In genomic region chr4:40972722-40973121, GRCh38 we compare ENCODE assay signal across 26 cellular contexts.
"Had no signal": no experiment of that assay in that cellular context is flagged by ENCODE, and none has a peak within 500 bp of the region (broad histone marks: within the 10 kb centered on the region; RNA-seq: fewer than 3 reads in every experiment).

No MANE protein-coding gene starts in this region.

- H3K4me1 ChIP-seq: testis, transverse colon, uterus, vagina had no signal

- DNase-seq: stimulated activated CD4-positive, alpha-beta T cell treated with anti-CD3 and anti-CD28 coated beads, Interleukin-2, amount 100 ng/mL, for 48 hours; stimulated activated CD4-positive, alpha-beta T cell treated with anti-CD3 and anti-CD28 coated beads, Interleukin-4, amount 100 ng/mL, for 1 hour; stimulated activated CD4-positive, alpha-beta T cell treated with anti-CD3 and anti-CD28 coated beads, Interleukin-4, amount 100 ng/mL, for 24 hours; stimulated activated CD4-positive, alpha-beta T cell treated with anti-CD3 and anti-CD28 coated beads, Interleukin-4, amount 100 ng/mL, for 4 hours; stimulated activated CD8-positive, alpha-beta memory T cell treated with anti-CD3 and anti-CD28 coated beads, Interleukin-4, amount 100 ng/mL, for 48 hours; stimulated activated naive B cell treated with anti-CD40 and anti-IgM and Interleukin-4, amounts not matched to agents 10 μg/mL and 1 μg/mL and 100 μg/mL, for 72 hours; stimulated activated naive CD4-positive, alpha-beta T cell; stimulated activated naive CD4-positive, alpha-beta T cell treated with Interleukin-2 at 50 U/mL for 16 hours; stimulated activated naive CD8-positive, alpha-beta T cell treated with anti-CD3 and anti-CD28 coated beads, Interleukin-15, amount 100 ng/mL, for 72 hours; stimulated activated naive CD8-positive, alpha-beta T cell treated with anti-CD3 and anti-CD28 coated beads, Interleukin-15, Interleukin-2, amounts not matched to agents 100 U/mL and 50 U/mL, for 24 hours; stomach; substantia nigra; testis; thyroid gland; tibial artery; transverse colon; trophoblast cell; upper lobe of left lung; upper lobe of right lung; uterus had no signal

- H3K9me3 ChIP-seq: stomach, suprapubic skin, testis, thoracic aorta, thyroid gland, tibial artery, tibial nerve, transverse colon, upper lobe of left lung, upper lobe of right lung, uterus, vagina had no signal

- H3K27ac ChIP-seq: stomach, suprapubic skin, testis, thoracic aorta, thyroid gland, tibial artery, tibial nerve, transverse colon, upper lobe of left lung, upper lobe of right lung, uterus, vagina had no signal

- ATAC-seq: stimulated activated effector memory CD8-positive, alpha-beta T cell treated with anti-CD3 and anti-CD28 coated beads, Interleukin-12 subunit alpha, Interleukin-12 subunit beta, amount 100 ng/mL, for 72 hours; stimulated activated memory B cell treated with anti-CD40 and anti-IgM and Interleukin-4, amounts not matched to agents 10 μg/mL and 1 μg/mL and 100 μg/mL, for 72 hours; stimulated activated naive B cell treated with anti-CD40 and anti-IgM and Interleukin-4, amounts not matched to agents 10 μg/mL and 1 μg/mL and 100 μg/mL, for 72 hours; stimulated activated naive CD8-positive, alpha-beta T cell treated with anti-CD3 and anti-CD28 coated beads, Interleukin-15, amount 100 ng/mL, for 72 hours; stimulated activated naive CD8-positive, alpha-beta T cell treated with anti-CD3 and anti-CD28 coated beads, Interleukin-15, Interleukin-2, amounts not matched to agents 100 U/mL and 50 U/mL, for 24 hours; upper lobe of right lung had no signal

- H3K36me3 ChIP-seq: suprapubic skin, thoracic aorta, thyroid gland, tibial artery, transverse colon, upper lobe of left lung, upper lobe of right lung, uterus, vagina had no signal

- H3K4me3 ChIP-seq: stomach, suprapubic skin, testis, thoracic aorta, thyroid gland, tibial artery, tibial nerve, transverse colon, upper lobe of left lung, upper lobe of right lung, uterus, vagina had no signal

- H3K27me3 ChIP-seq: stomach, suprapubic skin, testis, thyroid gland, tibial artery, tibial nerve, transverse colon, upper lobe of left lung, upper lobe of right lung, uterus, vagina had no signal
